ENCODE assay signal across 8 cellular contexts in the genomic region with DNA sequence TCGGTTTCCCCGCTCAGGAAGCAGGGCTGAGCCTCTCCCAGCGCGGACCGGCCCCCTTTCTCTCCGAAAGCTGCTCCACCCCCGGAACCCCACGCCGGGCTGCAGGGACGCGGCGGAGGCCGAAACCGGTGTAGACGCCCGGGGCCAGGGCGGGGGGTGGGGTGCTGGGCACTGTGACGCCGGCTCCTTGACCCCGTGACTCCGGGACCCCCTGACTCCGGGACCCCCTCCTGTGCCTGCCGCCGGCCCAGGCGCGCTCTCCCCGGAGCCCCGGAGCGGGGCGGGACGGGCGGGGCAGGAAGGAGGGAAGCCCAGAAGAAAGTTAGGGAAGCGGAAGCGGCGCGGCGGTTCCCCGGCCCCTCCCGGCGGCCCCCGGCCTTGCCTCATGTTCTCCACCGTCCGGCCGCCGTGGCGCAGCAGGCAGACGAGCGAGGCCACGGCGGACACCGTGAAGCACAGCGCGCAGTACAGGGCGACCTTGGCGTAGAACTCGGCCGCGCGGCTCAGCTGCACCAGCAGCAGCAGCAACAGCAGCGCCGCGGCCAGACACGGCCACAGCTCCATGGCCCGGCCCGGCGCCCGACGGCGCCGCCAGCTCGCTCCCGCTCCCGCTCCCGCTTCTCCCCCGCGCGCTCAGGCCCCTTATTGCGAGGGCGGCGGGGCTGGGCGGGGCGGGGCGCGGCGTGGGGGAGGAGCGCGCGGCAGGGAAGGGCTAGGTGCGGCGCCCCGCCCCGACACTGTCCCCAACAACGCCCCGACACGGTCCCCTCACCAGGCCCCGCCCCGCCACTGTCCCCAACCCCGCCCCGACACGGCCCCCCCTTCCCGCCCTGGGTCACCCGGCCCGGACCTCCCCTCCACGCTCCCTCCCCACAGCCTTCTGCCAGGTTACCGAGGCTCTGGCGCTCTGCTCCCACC. TPM values are rescaled to one million over a fixed set of nuclear protein-coding genes. Genes with fewer than 3 reads are reported as not detected.
A peak's percentile ranks its signal among the peaks of the same experiment; 100 is the strongest.
DNase-seq lines count a peak whose midpoint lies in the region; ATAC-seq and TF ChIP-seq lines count a peak whose summit lies in the region.

Gene AGPAT2 (minus strand): TSS at position 664 of the 918 bp plus-strand sequence. CDS start 100 bp downstream, at position 564.

- no peaks in the 10 kb centered on the region for H3K36me3 Mint-ChIP-seq in activated naive CD4-positive, alpha-beta T cell treated with anti-CD3 and anti-CD28 coated beads, Interleukin-2, amount 50 U/mL, for 72 hours

- no peaks in the 10 kb centered on the region for H3K9me3 Mint-ChIP-seq in activated naive CD4-positive, alpha-beta T cell treated with anti-CD3 and anti-CD28 coated beads, Interleukin-2, amount 50 U/mL, for 72 hours

- DNase-seq in AG10803 (ENCODE audit: low read depth) (peak; percentile 47), GM19238 (ENCODE audit: insufficient read length, low spot score) (peak; percentile 94), cardiac septum (ENCODE audit: low spot score) (peak; percentile 93), retina (peak; percentile 79)
- DNase-seq in activated naive CD4-positive, alpha-beta T cell treated with anti-CD3 and anti-CD28 coated beads, Interleukin-2, amount 50 U/mL, for 72 hours (ENCODE audit: low spot score in 2 of 2): peak; percentile 67 to 73

- no peak for TF ChIP-seq EP300 in Ishikawa (IDR thresholded peaks at IDR 0.05; ENCODE audit: borderline replicate concordance)

- TF ChIP-seq RAD21 in Ishikawa (IDR thresholded peaks at IDR 0.05; ENCODE audit: low read depth): no peak

- H3K4me3 ChIP-seq in AG10803 (ENCODE audit: low read length): peak within 1 kb of the TSS; percentile 76

- intact Hi-C loops in cardiac septum (cut with DNase I): no loop called here

- no peak within 1 kb of the TSS for H3K27ac Mint-ChIP-seq in activated naive CD4-positive, alpha-beta T cell treated with anti-CD3 and anti-CD28 coated beads, Interleukin-2, amount 50 U/mL, for 72 hours

- ATAC-seq in SK-N-SH treated with all-trans-retinoic acid at 6 μM for 48 hours (peak; percentile 73), HG03442 (IDR thresholded peaks at IDR 0.05; ENCODE audit: unreplicated experiment) (no peak)
- ATAC-seq in activated naive CD4-positive, alpha-beta T cell treated with anti-CD3 and anti-CD28 coated beads, Interleukin-2, amount 50 U/mL, for 72 hours: peak; percentile 84 to 95

- TF ChIP-seq CTCF in AG10803 (conservative IDR thresholded peaks at IDR 0.05; ENCODE audit: low read length): no peak

TF ChIP-seq in Ishikawa, 13 proteins besides CTCF, POLR2A, EP300 and RAD21:
- TF ChIP-seq, protein P1, sequence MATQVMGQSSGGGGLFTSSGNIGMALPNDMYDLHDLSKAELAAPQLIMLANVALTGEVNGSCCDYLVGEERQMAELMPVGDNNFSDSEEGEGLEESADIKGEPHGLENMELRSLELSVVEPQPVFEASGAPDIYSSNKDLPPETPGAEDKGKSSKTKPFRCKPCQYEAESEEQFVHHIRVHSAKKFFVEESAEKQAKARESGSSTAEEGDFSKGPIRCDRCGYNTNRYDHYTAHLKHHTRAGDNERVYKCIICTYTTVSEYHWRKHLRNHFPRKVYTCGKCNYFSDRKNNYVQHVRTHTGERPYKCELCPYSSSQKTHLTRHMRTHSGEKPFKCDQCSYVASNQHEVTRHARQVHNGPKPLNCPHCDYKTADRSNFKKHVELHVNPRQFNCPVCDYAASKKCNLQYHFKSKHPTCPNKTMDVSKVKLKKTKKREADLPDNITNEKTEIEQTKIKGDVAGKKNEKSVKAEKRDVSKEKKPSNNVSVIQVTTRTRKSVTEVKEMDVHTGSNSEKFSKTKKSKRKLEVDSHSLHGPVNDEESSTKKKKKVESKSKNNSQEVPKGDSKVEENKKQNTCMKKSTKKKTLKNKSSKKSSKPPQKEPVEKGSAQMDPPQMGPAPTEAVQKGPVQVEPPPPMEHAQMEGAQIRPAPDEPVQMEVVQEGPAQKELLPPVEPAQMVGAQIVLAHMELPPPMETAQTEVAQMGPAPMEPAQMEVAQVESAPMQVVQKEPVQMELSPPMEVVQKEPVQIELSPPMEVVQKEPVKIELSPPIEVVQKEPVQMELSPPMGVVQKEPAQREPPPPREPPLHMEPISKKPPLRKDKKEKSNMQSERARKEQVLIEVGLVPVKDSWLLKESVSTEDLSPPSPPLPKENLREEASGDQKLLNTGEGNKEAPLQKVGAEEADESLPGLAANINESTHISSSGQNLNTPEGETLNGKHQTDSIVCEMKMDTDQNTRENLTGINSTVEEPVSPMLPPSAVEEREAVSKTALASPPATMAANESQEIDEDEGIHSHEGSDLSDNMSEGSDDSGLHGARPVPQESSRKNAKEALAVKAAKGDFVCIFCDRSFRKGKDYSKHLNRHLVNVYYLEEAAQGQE (IDR thresholded peaks at IDR 0.05; ENCODE audit: low read depth): no peak
- TF ChIP-seq ZBTB7A (IDR thresholded peaks at IDR 0.05; ENCODE audit: low read depth) (no peak; the same call in 1 of the 2 replicates), TAF1 (IDR thresholded peaks at IDR 0.05; ENCODE audit: low read depth) (no peak; the same call in 1 of the 2 replicates), NFIC (IDR thresholded peaks at IDR 0.05) (no peak), EGR1 (IDR thresholded peaks at IDR 0.05) (peak; percentile 45)
- TF ChIP-seq, protein P2, sequence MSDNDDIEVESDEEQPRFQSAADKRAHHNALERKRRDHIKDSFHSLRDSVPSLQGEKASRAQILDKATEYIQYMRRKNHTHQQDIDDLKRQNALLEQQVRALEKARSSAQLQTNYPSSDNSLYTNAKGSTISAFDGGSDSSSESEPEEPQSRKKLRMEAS (IDR thresholded peaks at IDR 0.05): peak; percentile 42; the same call in 1 of the 2 replicates

TF ChIP-seq in SK-N-SH treated with all-trans-retinoic acid at 6 μM for 48 hours, 23 proteins besides CTCF, POLR2A, EP300 and RAD21:
- no peak for TF ChIP-seq OSR1 (CRISPR knock-in tag; IDR thresholded peaks at IDR 0.05)
- TF ChIP-seq ZFP3 (CRISPR knock-in tag; IDR thresholded peaks at IDR 0.05): no peak
- no peak for TF ChIP-seq ZFP30 (CRISPR knock-in tag; IDR thresholded peaks at IDR 0.05)
- no peak for TF ChIP-seq ZNF70 (CRISPR knock-in tag; IDR thresholded peaks at IDR 0.05)
- no peak for TF ChIP-seq CSDC2 (CRISPR knock-in tag; IDR thresholded peaks at IDR 0.05)
- TF ChIP-seq GLIS3 (CRISPR knock-in tag; IDR thresholded peaks at IDR 0.05): no peak
- no peak for TF ChIP-seq ZNF8 (CRISPR knock-in tag; IDR thresholded peaks at IDR 0.05)
- TF ChIP-seq, protein P3, sequence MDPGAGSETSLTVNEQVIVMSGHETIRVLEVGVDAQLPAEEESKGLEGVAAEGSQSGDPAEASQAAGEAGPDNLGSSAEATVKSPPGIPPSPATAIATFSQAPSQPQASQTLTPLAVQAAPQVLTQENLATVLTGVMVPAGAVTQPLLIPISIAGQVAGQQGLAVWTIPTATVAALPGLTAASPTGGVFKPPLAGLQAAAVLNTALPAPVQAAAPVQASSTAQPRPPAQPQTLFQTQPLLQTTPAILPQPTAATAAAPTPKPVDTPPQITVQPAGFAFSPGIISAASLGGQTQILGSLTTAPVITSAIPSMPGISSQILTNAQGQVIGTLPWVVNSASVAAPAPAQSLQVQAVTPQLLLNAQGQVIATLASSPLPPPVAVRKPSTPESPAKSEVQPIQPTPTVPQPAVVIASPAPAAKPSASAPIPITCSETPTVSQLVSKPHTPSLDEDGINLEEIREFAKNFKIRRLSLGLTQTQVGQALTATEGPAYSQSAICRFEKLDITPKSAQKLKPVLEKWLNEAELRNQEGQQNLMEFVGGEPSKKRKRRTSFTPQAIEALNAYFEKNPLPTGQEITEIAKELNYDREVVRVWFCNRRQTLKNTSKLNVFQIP (CRISPR knock-in tag; IDR thresholded peaks at IDR 0.05; ENCODE audit: borderline replicate concordance, low read depth): no peak
- no peak for TF ChIP-seq ESRRG (CRISPR knock-in tag; IDR thresholded peaks at IDR 0.05)
- TF ChIP-seq RARB (CRISPR knock-in tag; IDR thresholded peaks at IDR 0.05): no peak
- TF ChIP-seq ZC3H10 (CRISPR knock-in tag; IDR thresholded peaks at IDR 0.05): no peak
- TF ChIP-seq SNAI2 (CRISPR knock-in tag; IDR thresholded peaks at IDR 0.05): no peak
- no peak for TF ChIP-seq ARNTL (CRISPR knock-in tag; IDR thresholded peaks at IDR 0.05; ENCODE audit: borderline replicate concordance, low read depth)
- TF ChIP-seq, protein P4, sequence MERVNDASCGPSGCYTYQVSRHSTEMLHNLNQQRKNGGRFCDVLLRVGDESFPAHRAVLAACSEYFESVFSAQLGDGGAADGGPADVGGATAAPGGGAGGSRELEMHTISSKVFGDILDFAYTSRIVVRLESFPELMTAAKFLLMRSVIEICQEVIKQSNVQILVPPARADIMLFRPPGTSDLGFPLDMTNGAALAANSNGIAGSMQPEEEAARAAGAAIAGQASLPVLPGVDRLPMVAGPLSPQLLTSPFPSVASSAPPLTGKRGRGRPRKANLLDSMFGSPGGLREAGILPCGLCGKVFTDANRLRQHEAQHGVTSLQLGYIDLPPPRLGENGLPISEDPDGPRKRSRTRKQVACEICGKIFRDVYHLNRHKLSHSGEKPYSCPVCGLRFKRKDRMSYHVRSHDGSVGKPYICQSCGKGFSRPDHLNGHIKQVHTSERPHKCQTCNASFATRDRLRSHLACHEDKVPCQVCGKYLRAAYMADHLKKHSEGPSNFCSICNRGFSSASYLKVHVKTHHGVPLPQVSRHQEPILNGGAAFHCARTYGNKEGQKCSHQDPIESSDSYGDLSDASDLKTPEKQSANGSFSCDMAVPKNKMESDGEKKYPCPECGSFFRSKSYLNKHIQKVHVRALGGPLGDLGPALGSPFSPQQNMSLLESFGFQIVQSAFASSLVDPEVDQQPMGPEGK (CRISPR knock-in tag; IDR thresholded peaks at IDR 0.05; ENCODE audit: borderline replicate concordance): no peak
- no peak for TF ChIP-seq PPARA (CRISPR knock-in tag; IDR thresholded peaks at IDR 0.05; ENCODE audit: borderline replicate concordance)

RNA-seq across cellular contexts. Expression of gene AGPAT2, which starts in this region (rescaled TPM):
- total RNA-seq in activated naive CD4-positive, alpha-beta T cell treated with anti-CD3 and anti-CD28 coated beads, Interleukin-2, amount 50 U/mL, for 72 hours: 10 to 100 TPM in 1 of 2 donors, 1 to 10 TPM in 1; 7.4 to 18.9 TPM
- total RNA-seq in cardiac septum: 48.4 TPM
